In genomic region chr3:170768334-170768801, GRCh38 we compare ENCODE assay signal across 1 cellular context.
TF ChIP-seq lines count a peak whose summit lies in the region.

No MANE protein-coding gene starts in this region.

TF ChIP-seq in K562, 482 proteins besides CTCF, POLR2A, EP300 and RAD21 (continued from another document and continues in another):
- TF ChIP-seq ZNF449 (CRISPR knock-in tag; IDR thresholded peaks at IDR 0.05) (peak; percentile 36), EWSR1 (IDR thresholded peaks at IDR 0.05; ENCODE audit: borderline replicate concordance, low read depth, partially characterized antibody) (no peak), GATAD2A (IDR thresholded peaks at IDR 0.05) (no peak), TAF7 (tag; IDR thresholded peaks at IDR 0.05) (no peak), ARHGAP35 (IDR thresholded peaks at IDR 0.05; ENCODE audit: partially characterized antibody) (no peak), REST (CRISPR knock-in tag; IDR thresholded peaks at IDR 0.05; ENCODE audit: low read depth) (0 out of 2 replicates have a peak, but pooled peaks have one; percentile 38), ZNF699 (CRISPR knock-in tag; IDR thresholded peaks at IDR 0.05; ENCODE audit: insufficient replicate concordance) (no peak), NR2C2 (CRISPR knock-in tag; IDR thresholded peaks at IDR 0.05) (no peak), NR2C2 (tag; IDR thresholded peaks at IDR 0.05) (0 out of 2 replicates have a peak, but pooled peaks have one; percentile 29), USF1 (CRISPR knock-in tag; IDR thresholded peaks at IDR 0.05) (no peak), ARID3B (CRISPR knock-in tag; IDR thresholded peaks at IDR 0.05; ENCODE audit: borderline replicate concordance) (no peak), KLF10 (CRISPR knock-in tag; IDR thresholded peaks at IDR 0.05) (no peak), ELK1 (CRISPR knock-in tag; IDR thresholded peaks at IDR 0.05) (no peak), MYC (IDR thresholded peaks at IDR 0.05; ENCODE audit: low read depth, low read length) (no peak), MYC (CRISPR knock-in tag; IDR thresholded peaks at IDR 0.05; ENCODE audit: borderline replicate concordance, low read depth) (no peak), ZNF324 (CRISPR knock-in tag; IDR thresholded peaks at IDR 0.05) (peak; percentile 34; the same call in 1 of the 2 replicates), ZNF407 (IDR thresholded peaks at IDR 0.05; ENCODE audit: low read depth) (no peak), ZNF79 (CRISPR knock-in tag; IDR thresholded peaks at IDR 0.05; ENCODE audit: low read depth) (peak; percentile 47; the same call in 1 of the 2 replicates), DMBX1 (CRISPR knock-in tag; IDR thresholded peaks at IDR 0.05; ENCODE audit: borderline replicate concordance) (0 out of 2 replicates have a peak, but pooled peaks have one; percentile 72), MGA (IDR thresholded peaks at IDR 0.05) (peak; percentile 55)
